In the genomic region with DNA sequence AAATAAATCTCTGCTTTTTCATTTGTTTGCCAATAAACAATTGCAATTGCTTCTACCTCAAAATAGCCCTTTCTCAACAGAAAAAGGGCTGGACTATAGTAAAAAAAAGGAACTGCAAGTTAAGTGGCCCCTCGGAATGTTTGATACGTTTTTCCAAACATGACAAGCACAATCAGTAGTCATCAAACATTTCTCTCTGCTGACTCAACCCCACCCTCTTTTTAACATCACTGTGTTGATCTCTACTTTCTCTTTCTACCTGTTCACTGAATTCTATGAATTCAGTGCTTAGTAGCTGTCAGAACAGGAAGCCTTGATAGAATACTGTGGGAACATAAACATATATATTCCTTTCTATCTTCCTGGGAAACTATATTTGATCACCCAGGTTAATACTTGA, we compare ENCODE assay signal across 17 cellular contexts.
A peak's percentile ranks its signal among the peaks of the same experiment; 100 is the strongest.
DNase-seq lines count a peak whose midpoint lies in the region; TF ChIP-seq lines count a peak whose summit lies in the region.
"Had no signal": no experiment of that assay in that cellular context is flagged by ENCODE, and none has a peak within 500 bp of the region (broad histone marks: within the 10 kb centered on the region; RNA-seq: fewer than 3 reads in every experiment).

No MANE protein-coding gene starts in this region.

- no peak overlapping the region for H2BK5ac ChIP-seq in trophoblast cell (ENCODE audit: low read depth, low read length, poor library complexity)

- H2AK5ac ChIP-seq in trophoblast cell (ENCODE audit: low read length) = no peak overlapping the region

- H2BK120ac ChIP-seq in trophoblast cell (ENCODE audit: insufficient read depth, low read length, poor library complexity) = no peak overlapping the region

- H3K4ac ChIP-seq in trophoblast cell (ENCODE audit: low read depth, low read length) = no peak overlapping the region

- no peak overlapping the region for H2AFZ ChIP-seq in fibroblast of lung (ENCODE audit: low read length)
- no peak overlapping the region for H2AFZ ChIP-seq in trophoblast cell (ENCODE audit: insufficient read depth, low read length, poor library complexity)

- H3K27me3 ChIP-seq in fibroblast of lung (ENCODE audit: control insufficient read depth, insufficient read depth, low read length) (no peaks in the 10 kb centered on the region), trophoblast cell (ENCODE audit: insufficient read depth, low read length) (no peaks in the 10 kb centered on the region)
- H3K27me3 ChIP-seq: BLaER1 treated with 17β-estradiol and CSF1 and Interleukin-3, amounts not matched to agents 10 nM and 100 nM; thyroid gland had no signal

- H3K36me3 ChIP-seq in fibroblast of lung (ENCODE audit: control insufficient read depth, insufficient read depth, low read length) = no peaks in the 10 kb centered on the region
- no peaks in the 10 kb centered on the region for H3K36me3 ChIP-seq in trophoblast cell (ENCODE audit: control insufficient read depth in 1 of 2, insufficient read depth in 2 of 2, low read length in 2 of 2)
- H3K36me3 ChIP-seq: BLaER1 treated with 17β-estradiol and CSF1 and Interleukin-3, amounts not matched to agents 10 nM and 100 nM; thyroid gland had no signal

- H3K4me1 ChIP-seq in fibroblast of lung (ENCODE audit: control insufficient read depth, extremely low read depth, insufficient read depth, low read length) (peaks cover 2% of the 10 kb centered on the region), trophoblast cell (ENCODE audit: control insufficient read depth in 1 of 2, insufficient read depth in 2 of 2, low read length in 2 of 2) (no peaks in the 10 kb centered on the region)
- H3K4me1 ChIP-seq: BLaER1 treated with 17β-estradiol and CSF1 and Interleukin-3, amounts not matched to agents 10 nM and 100 nM had no signal

- H3K23ac ChIP-seq in trophoblast cell (ENCODE audit: low read length) = no peak overlapping the region

- H3K4me2 ChIP-seq in fibroblast of lung (ENCODE audit: extremely low read depth, insufficient read depth, low read length) (peak overlapping the region; percentile 21), trophoblast cell (ENCODE audit: low read length) (no peak overlapping the region)
- H3K4me2 ChIP-seq: BLaER1 treated with 17β-estradiol and CSF1 and Interleukin-3, amounts not matched to agents 10 nM and 100 nM had no signal

- no peaks in the 10 kb centered on the region for H3K79me1 ChIP-seq in trophoblast cell (ENCODE audit: low read length)

- H3K79me2 ChIP-seq in fibroblast of lung (ENCODE audit: control insufficient read depth, insufficient read depth, low read length) (no peaks in the 10 kb centered on the region), trophoblast cell (ENCODE audit: control insufficient read depth, insufficient read depth, low read length, poor library complexity) (no peaks in the 10 kb centered on the region)

- no peak overlapping the region for H3K27ac ChIP-seq in fibroblast of lung (ENCODE audit: insufficient read depth, low read length)
- no peak overlapping the region for H3K27ac ChIP-seq in trophoblast cell (ENCODE audit: low read depth, low read length)
- H3K27ac ChIP-seq: BLaER1 treated with 17β-estradiol and CSF1 and Interleukin-3, amounts not matched to agents 10 nM and 100 nM; SK-N-MC; thyroid gland had no signal

- no peak overlapping the region for H4K91ac ChIP-seq in trophoblast cell (ENCODE audit: low read depth, low read length)

- no peak for TF ChIP-seq CTCF in fibroblast of lung (conservative IDR thresholded peaks at IDR 0.05 in 1 of 2, IDR thresholded peaks at IDR 0.05 in 1 of 2; ENCODE audit: low read depth in 1 of 2, low read length in 2 of 2)

- H3K9ac ChIP-seq in fibroblast of lung (ENCODE audit: insufficient read depth, low read length) (no peak overlapping the region), trophoblast cell (ENCODE audit: low read length) (no peak overlapping the region)
- H3K9ac ChIP-seq: BLaER1 treated with 17β-estradiol and CSF1 and Interleukin-3, amounts not matched to agents 10 nM and 100 nM had no signal

- H3K9me3 ChIP-seq in fibroblast of lung (ENCODE audit: control insufficient read depth, insufficient read depth, low read depth, low read length) (no peaks in the 10 kb centered on the region), trophoblast cell (ENCODE audit: insufficient read depth, low read depth, low read length) (no peaks in the 10 kb centered on the region)
- H3K9me3 ChIP-seq: thyroid gland had no signal

- H4K8ac ChIP-seq in trophoblast cell (ENCODE audit: low read depth, low read length) = no peak overlapping the region

- no peak overlapping the region for H2BK12ac ChIP-seq in trophoblast cell (ENCODE audit: low read length)

- DNase-seq in GM03348 (ENCODE audit: low spot score) (peak; percentile 32), RPMI7951 (ENCODE audit: low read depth) (peak; percentile 14), fibroblast of lung (ENCODE audit: low read depth in 2 of 2) (peak in 1 of 2 donors; percentile 59), trophoblast cell (peak; percentile 38 to 82), NCI-H2029 (lab: John Stamatoyannopoulos, UW) (no peak)
- no peak for DNase-seq in effector CD8-positive, alpha-beta T cell (lab: John Stamatoyannopoulos, UW)
- no peak for DNase-seq in NK-92 treated with Interleukin-12 subunit alpha and Interleukin-12 subunit beta, amount 100 ng/mL, for 24 hours (lab: John Stamatoyannopoulos, UW)
- DNase-seq: activated CD4-positive, alpha-beta T cell treated with anti-CD3 and anti-CD28 coated beads for 48 hours; activated CD8-positive, alpha-beta memory T cell treated with anti-CD3 and anti-CD28 coated beads, Interleukin-2, amount 50 U/mL, for 4 hours; aorta; mesenchymal stem cell; MM.1S; NCI-H1694; NCI-H524 treated with DMSO at 0.1 percent for 48 hours; thyroid gland had no signal

- no peak overlapping the region for H4K12ac ChIP-seq in trophoblast cell (ENCODE audit: low read depth, low read length)

- no peaks in the 10 kb centered on the region for H4K20me1 ChIP-seq in fibroblast of lung (ENCODE audit: control insufficient read depth, extremely low read depth, insufficient read depth, low read length)
- H4K20me1 ChIP-seq: BLaER1 treated with 17β-estradiol and CSF1 and Interleukin-3, amounts not matched to agents 10 nM and 100 nM had no signal

- H3K18ac ChIP-seq in trophoblast cell (ENCODE audit: low read length) = no peak overlapping the region

- no peak overlapping the region for H3K4me3 ChIP-seq in fibroblast of lung (replicated peaks in 1 of 4; ENCODE audit: control extremely low read depth in 1 of 4, insufficient read depth in 1 of 4, low read depth in 3 of 4, low read length in 4 of 4)
- no peak overlapping the region for H3K4me3 ChIP-seq in trophoblast cell (ENCODE audit: low read depth, low read length)
- H3K4me3 ChIP-seq: BLaER1 treated with 17β-estradiol and CSF1 and Interleukin-3, amounts not matched to agents 10 nM and 100 nM; SK-N-MC; thyroid gland had no signal

- no CpG with 5 or more reads among the region's 2 CpGs for WGBS in trophoblast cell (ENCODE audit: extremely low coverage, insufficient coverage, insufficient read length)

- H3K14ac ChIP-seq in trophoblast cell (ENCODE audit: low read length) = no peak overlapping the region

Comparison
In these comparisons a context has a peak if more than half of its experiments do, and no peak if none do; other contexts are left out.
1. DNase-seq: peak in GM03348 (single experiment), RPMI7951 (single experiment) and trophoblast cell (2 of 2); none in effector CD8-positive, alpha-beta T cell (single experiment), NK-92 treated with Interleukin-12 subunit alpha and Interleukin-12 subunit beta, amount 100 ng/mL, for 24 hours (single experiment) and NCI-H2029 (single experiment).